ENCODE assay signal across 23 cellular contexts in genomic region chr19:54477650-54478049, GRCh38. TPM values are rescaled to one million over a fixed set of nuclear protein-coding genes. Genes with fewer than 3 reads are reported as not detected.
A peak's percentile ranks its signal among the peaks of the same experiment; 100 is the strongest.
DNase-seq lines count a peak whose midpoint lies in the region; ATAC-seq and TF ChIP-seq lines count a peak whose summit lies in the region.
"Had no signal": no experiment of that assay in that cellular context is flagged by ENCODE, and none has a peak within 500 bp of the region (broad histone marks: within the 10 kb centered on the region; RNA-seq: fewer than 3 reads in every experiment).

No MANE protein-coding gene starts in this region.

- H3K4ac ChIP-seq in H9 (ENCODE audit: low read depth, low read length) = no peak overlapping the region

- H2BK5ac ChIP-seq in H9 (ENCODE audit: insufficient read length, low read length) = no peak overlapping the region

- no peak overlapping the region for H3K4me3 Mint-ChIP-seq in H9
- H3K4me3 Mint-ChIP-seq: activated B cell treated with CpG ODN at 0.5 μM for 24 hours; CD8-positive, alpha-beta memory T cell had no signal

- no peak overlapping the region for H2AK5ac ChIP-seq in H9 (ENCODE audit: insufficient read length, low read length)

- no peaks in the 10 kb centered on the region; the same call in 1 of the 2 replicates for H3K4me1 ChIP-seq in H9 (ENCODE audit: insufficient read depth, low read length)
- H3K4me1 ChIP-seq in foreskin keratinocyte = peaks cover 7% of the 10 kb centered on the region
- H3K4me1 ChIP-seq: adrenal gland had no signal

- H3K23ac ChIP-seq in H9 (ENCODE audit: insufficient read length, low read depth, low read length) = no peak overlapping the region

- intact Hi-C loops in left ventricle myocardium superior (cut with micrococcal nuclease) = no loop called here

- no peaks in the 10 kb centered on the region for H3K79me1 ChIP-seq in H9 (ENCODE audit: insufficient read depth, low read depth, low read length, poor library complexity, severe bottlenecking)

- H4K91ac ChIP-seq in H9 (ENCODE audit: insufficient read length, low read depth, low read length) = no peak overlapping the region

- DNase-seq in H9 (no peak), foreskin keratinocyte (no peak), SIG-M5 (lab: John Stamatoyannopoulos, UW) (no peak), left ventricle myocardium superior (no peak)
- DNase-seq: activated B cell treated with CpG ODN at 0.5 μM for 24 hours; adrenal gland; CD8-positive, alpha-beta memory T cell; effector memory CD4-positive, alpha-beta T cell; left ventricle myocardium inferior; NCI-H1417 treated with DMSO at 0.1 percent for 48 hours; NCI-H774; stimulated activated CD4-positive, alpha-beta T cell treated with anti-CD3 and anti-CD28 coated beads, Interleukin-1b, Interleukin-23, amount 100 ng/mL, for 48 hours; stomach; T-helper 1 cell had no signal

- no peak overlapping the region for H4K8ac ChIP-seq in H9 (replicated peaks; ENCODE audit: insufficient read length, low read depth, low read length)

- no peak overlapping the region for H3T11ph ChIP-seq in H9 (ENCODE audit: low read length)

- H3K4me1 Mint-ChIP-seq in H9 = peaks cover 10 to 13% of the 10 kb centered on the region in 2 experiments

- H3K9me3 Mint-ChIP-seq in H9 = peaks cover 0 to 8% of the 10 kb centered on the region in 2 experiments; a peak in 3 of 5 replicates
- H3K9me3 Mint-ChIP-seq: activated B cell treated with CpG ODN at 0.5 μM for 24 hours; CD8-positive, alpha-beta memory T cell had no signal

- no peak overlapping the region for H2AFZ ChIP-seq in H9 (ENCODE audit: low read length)

- no peak overlapping the region for H3K27ac ChIP-seq in 22Rv1
- no peak overlapping the region for H3K27ac ChIP-seq in H9 (ENCODE audit: insufficient read length, low read depth, low read length)
- no peak overlapping the region for H3K27ac ChIP-seq in VCaP
- no peak overlapping the region for H3K27ac ChIP-seq in foreskin keratinocyte
- H3K27ac ChIP-seq: adrenal gland, cardiac muscle cell, left ventricle myocardium inferior, stomach had no signal

- no peak overlapping the region for H3K4me2 ChIP-seq in H9 (ENCODE audit: insufficient read depth, insufficient read length, low read length)

- H3K14ac ChIP-seq in H9 (ENCODE audit: insufficient read depth, low read length) = no peak overlapping the region

- H3K79me2 ChIP-seq in H9 (ENCODE audit: insufficient read depth, low read length) = no peaks in the 10 kb centered on the region

- no peak overlapping the region for H2BK120ac ChIP-seq in H9 (ENCODE audit: low read depth, low read length, poor library complexity, severe bottlenecking)

- no peak overlapping the region for H2BK15ac ChIP-seq in H9 (ENCODE audit: low read depth, low read length)

- no peaks in the 10 kb centered on the region for H3K9me3 ChIP-seq in H9 (ENCODE audit: control insufficient read depth, low read depth, low read length)
- H3K9me3 ChIP-seq: adrenal gland, left ventricle myocardium inferior, stomach had no signal

- H2BK20ac ChIP-seq in H9 (ENCODE audit: low read depth, low read length, poor library complexity, severe bottlenecking) = no peak overlapping the region

- H2BK12ac ChIP-seq in H9 (ENCODE audit: insufficient read length, low read depth, low read length) = no peak overlapping the region

- no peak overlapping the region for H3K18ac ChIP-seq in H9 (ENCODE audit: insufficient read length, low read depth, low read length)

- no peak for ATAC-seq in foreskin keratinocyte
- no peak for ATAC-seq in GM18511 (IDR thresholded peaks at IDR 0.05; ENCODE audit: unreplicated experiment)
- ATAC-seq in GM21423 (IDR thresholded peaks at IDR 0.05; ENCODE audit: unreplicated experiment) = no peak
- no peak for ATAC-seq in left ventricle myocardium superior
- ATAC-seq: sciatic nerve had no signal

- H3K9ac ChIP-seq in H9 (ENCODE audit: extremely low read depth, insufficient read length, low read length) = no peak overlapping the region

- WGBS in H9 (ENCODE audit: extremely low coverage, insufficient read length, low lambda C conversion rate) = no CpG with 5 or more reads among the region's 3 CpGs

- no peaks in the 10 kb centered on the region for H4K20me1 ChIP-seq in H9 (ENCODE audit: control insufficient read depth, insufficient read depth, insufficient read length)

- 0 out of 2 replicates have a peak, but pooled peaks have one; percentile 6 for TF ChIP-seq CTCF in 22Rv1 (IDR thresholded peaks at IDR 0.05)
- peak; percentile 22; the same call in 1 of the 3 replicates for TF ChIP-seq CTCF in H9 (conservative IDR thresholded peaks at IDR 0.05)
- peak; percentile 37; the same call in 1 of the 2 replicates for TF ChIP-seq CTCF in VCaP (conservative IDR thresholded peaks at IDR 0.05)
- TF ChIP-seq CTCF in foreskin keratinocyte (conservative IDR thresholded peaks at IDR 0.05) = peak; percentile 36

- no peak overlapping the region for H4K5ac ChIP-seq in H9 (ENCODE audit: insufficient read length, low read depth, low read length)

- peaks cover 28% of the 10 kb centered on the region for H3K27me3 Mint-ChIP-seq in H9 (ENCODE audit: low read depth)

- H3K36me3 Mint-ChIP-seq in H9 (ENCODE audit: insufficient read depth in 1 of 3, low read depth in 3 of 3) = no peaks in the 10 kb centered on the region
- H3K36me3 Mint-ChIP-seq: CD8-positive, alpha-beta memory T cell had no signal

- no peaks in the 10 kb centered on the region for H3K27me3 ChIP-seq in H9 (ENCODE audit: insufficient read depth, low read length)
- peaks cover 3% of the 10 kb centered on the region for H3K27me3 ChIP-seq in foreskin keratinocyte
- H3K27me3 ChIP-seq: adrenal gland, cardiac muscle cell had no signal

- H3K23me2 ChIP-seq in H9 (ENCODE audit: insufficient read length, low read depth, low read length, poor library complexity, severe bottlenecking) = no peaks in the 10 kb centered on the region

- H3K27ac Mint-ChIP-seq in H9 = no peak overlapping the region
- H3K27ac Mint-ChIP-seq: activated B cell treated with CpG ODN at 0.5 μM for 24 hours; CD8-positive, alpha-beta memory T cell had no signal

- H3K56ac ChIP-seq in H9 (ENCODE audit: insufficient read length, low read depth, low read length) = no peak overlapping the region

RNA-seq across cellular contexts. Expression of gene CDC42EP5, which starts 4.6 kb away (rescaled TPM):
- total RNA-seq in H9 (2021) (1.6 and 2.9 TPM in 2 replicates), foreskin keratinocyte (27.1 and 32.1 TPM in 2 replicates), left ventricle myocardium superior (11.0 TPM)
- 43.4 and 66.8 TPM in 2 replicates for polyA plus RNA-seq in foreskin keratinocyte
- total RNA-seq: activated B cell treated with CpG ODN at 0.5 μM for 24 hours had no signal
- polyA plus RNA-seq: CD8-positive, alpha-beta memory T cell had no signal

RNA-seq across cellular contexts. Expression of gene LENG9, which starts 14.1 kb away (rescaled TPM):
- total RNA-seq in H9 (2021) (3.7 and 3.8 TPM in 2 replicates), foreskin keratinocyte (4.8 and 5.0 TPM in 2 replicates), left ventricle myocardium superior (1.4 TPM)
- 4.1 and 5.2 TPM in 2 replicates for polyA plus RNA-seq in foreskin keratinocyte
- polyA plus RNA-seq: cardiac muscle cell had no signal

RNA-seq across cellular contexts. Expression of gene LAIR2, which starts 25.0 kb away (rescaled TPM):
- total RNA-seq in H9 (2021) = not detected in 2 replicates
- total RNA-seq in foreskin keratinocyte = not detected in 2 replicates
- not detected in 2 replicates for polyA plus RNA-seq in foreskin keratinocyte
- not detected for total RNA-seq in left ventricle myocardium superior
- total RNA-seq: activated B cell treated with CpG ODN at 0.5 μM for 24 hours, cardiac muscle cell, Daoy, left ventricle myocardium inferior, osteocyte, stomach, urinary bladder had no signal
- polyA plus RNA-seq: adrenal gland, cardiac muscle cell, urinary bladder had no signal

RNA-seq across cellular contexts. Expression of gene LENG8, which starts 28.7 kb away (rescaled TPM):
- 133 and 148 TPM in 2 replicates for total RNA-seq in H9 (2021)
- total RNA-seq in foreskin keratinocyte = 31.1 and 43.5 TPM in 2 replicates
- polyA plus RNA-seq in foreskin keratinocyte = 34.1 and 41.2 TPM in 2 replicates
- total RNA-seq in left ventricle myocardium superior = 69.1 TPM
